17 cellular contexts compared by ENCODE assay signal in genomic region chr11:61775106-61775505, GRCh38.
"Had no signal": no experiment of that assay in that cellular context is flagged by ENCODE, and none has a peak within 500 bp of the region (broad histone marks: within the 10 kb centered on the region; RNA-seq: fewer than 3 reads in every experiment).

No MANE protein-coding gene starts in this region.

- H3K27me3 ChIP-seq: gastrocnemius medialis, SJCRH30, upper lobe of right lung had no signal

- H3K27me3 Mint-ChIP-seq: brain had no signal

- H3K4me3 Mint-ChIP-seq: activated CD4-positive, alpha-beta memory T cell treated with anti-CD3 and anti-CD28 coated beads for 36 hours; activated T-cell treated with anti-CD3 and anti-CD28 coated beads, Interleukin-2, amount 50 U/mL, for 4 hours; brain; stimulated activated memory B cell treated with anti-CD40 and anti-IgM and Interleukin-4, amounts not matched to agents 10 μg/mL and 1 μg/mL and 100 μg/mL, for 72 hours had no signal

- H3K4me3 ChIP-seq: gastrocnemius medialis, heart right ventricle, SJCRH30, upper lobe of right lung had no signal

- H3K36me3 ChIP-seq: gastrocnemius medialis, heart right ventricle, SJCRH30, upper lobe of right lung had no signal

- DNase-seq: activated CD4-positive, alpha-beta memory T cell treated with anti-CD3 and anti-CD28 coated beads for 36 hours; activated gamma-delta T cell; activated T-cell treated with anti-CD3 and anti-CD28 coated beads, Interleukin-2, amount 50 U/mL, for 4 hours; gastrocnemius medialis; heart right ventricle; mammary epithelial cell; naive B cell; retina; SJCRH30; SW 1271; T-helper 9 cell; upper lobe of right lung had no signal

- H3K9me3 ChIP-seq: gastrocnemius medialis, heart right ventricle, SJCRH30, upper lobe of right lung had no signal

- H3K27ac Mint-ChIP-seq: activated CD4-positive, alpha-beta memory T cell treated with anti-CD3 and anti-CD28 coated beads for 36 hours; activated naive CD4-positive, alpha-beta T cell treated with anti-CD3 and anti-CD28 coated beads, Interleukin-2, amount 50 U/mL, for 72 hours; stimulated activated memory B cell treated with anti-CD40 and anti-IgM and Interleukin-4, amounts not matched to agents 10 μg/mL and 1 μg/mL and 100 μg/mL, for 72 hours had no signal

- ATAC-seq: activated CD4-positive, CD25-positive, alpha-beta regulatory T cell treated with anti-CD3 and anti-CD28 coated beads, Interleukin-2, amount 50 U/mL, for 24 hours; activated naive CD4-positive, alpha-beta T cell treated with anti-CD3 and anti-CD28 coated beads, Interleukin-2, amount 50 U/mL, for 72 hours; activated T-cell treated with anti-CD3 and anti-CD28 coated beads, Interleukin-2, amount 50 U/mL, for 4 hours; gastrocnemius medialis; heart right ventricle; left lobe of liver; stimulated activated memory B cell treated with anti-CD40 and anti-IgM and Interleukin-4, amounts not matched to agents 10 μg/mL and 1 μg/mL and 100 μg/mL, for 72 hours had no signal

- H3K36me3 Mint-ChIP-seq: activated CD4-positive, alpha-beta memory T cell treated with anti-CD3 and anti-CD28 coated beads for 36 hours; activated naive CD4-positive, alpha-beta T cell treated with anti-CD3 and anti-CD28 coated beads, Interleukin-2, amount 50 U/mL, for 72 hours; naive B cell; stimulated activated memory B cell treated with anti-CD40 and anti-IgM and Interleukin-4, amounts not matched to agents 10 μg/mL and 1 μg/mL and 100 μg/mL, for 72 hours had no signal

- H3K9me3 Mint-ChIP-seq: activated CD4-positive, alpha-beta memory T cell treated with anti-CD3 and anti-CD28 coated beads for 36 hours; activated naive CD4-positive, alpha-beta T cell treated with anti-CD3 and anti-CD28 coated beads, Interleukin-2, amount 50 U/mL, for 72 hours; activated T-cell treated with anti-CD3 and anti-CD28 coated beads, Interleukin-2, amount 50 U/mL, for 4 hours; naive B cell; stimulated activated memory B cell treated with anti-CD40 and anti-IgM and Interleukin-4, amounts not matched to agents 10 μg/mL and 1 μg/mL and 100 μg/mL, for 72 hours had no signal

- H3K27ac ChIP-seq: gastrocnemius medialis, heart right ventricle, SJCRH30, upper lobe of right lung had no signal
